In genomic region chr5:179504191-179504590, GRCh38 we compare ENCODE assay signal across 21 cellular contexts.
"Had no signal": no experiment of that assay in that cellular context is flagged by ENCODE, and none has a peak within 500 bp of the region (broad histone marks: within the 10 kb centered on the region; RNA-seq: fewer than 3 reads in every experiment).

No MANE protein-coding gene starts in this region.

- DNase-seq: effector memory CD4-positive, alpha-beta T cell; foreskin keratinocyte; immature natural killer cell; kidney; left cardiac atrium; left ventricle myocardium superior; mesenchymal stem cell; naive B cell; ovary; stimulated activated CD4-positive, alpha-beta T cell treated with anti-CD3 and anti-CD28 coated beads, Interleukin-2, amount 100 ng/mL, for 24 hours; stimulated activated CD4-positive, alpha-beta T cell treated with anti-CD3 and anti-CD28 coated beads, Interleukin-4, amount 100 ng/mL, for 4 hours; stimulated activated naive B cell treated with anti-CD40 and anti-IgM and Interleukin-4, amounts not matched to agents 10 μg/mL and 1 μg/mL and 100 μg/mL, for 72 hours; stimulated activated naive CD8-positive, alpha-beta T cell treated with anti-CD3 and anti-CD28 coated beads, Interleukin-15, amount 100 ng/mL, for 72 hours had no signal

- H3K27ac Mint-ChIP-seq: immature natural killer cell; naive B cell; stimulated activated naive B cell treated with anti-CD40 and anti-IgM and Interleukin-4, amounts not matched to agents 10 μg/mL and 1 μg/mL and 100 μg/mL, for 72 hours; stimulated activated naive CD8-positive, alpha-beta T cell treated with anti-CD3 and anti-CD28 coated beads, Interleukin-15, amount 100 ng/mL, for 72 hours had no signal

- H3K4me1 Mint-ChIP-seq: immature natural killer cell, nephron had no signal

- H3K9me3 Mint-ChIP-seq: immature natural killer cell; nephron; stimulated activated naive CD8-positive, alpha-beta T cell treated with anti-CD3 and anti-CD28 coated beads, Interleukin-15, amount 100 ng/mL, for 72 hours had no signal

- H3K27me3 Mint-ChIP-seq: naive B cell; stimulated activated naive B cell treated with anti-CD40 and anti-IgM and Interleukin-4, amounts not matched to agents 10 μg/mL and 1 μg/mL and 100 μg/mL, for 72 hours; stimulated activated naive CD8-positive, alpha-beta T cell treated with anti-CD3 and anti-CD28 coated beads, Interleukin-15, amount 100 ng/mL, for 72 hours had no signal

- H3K36me3 ChIP-seq: esophagus muscularis mucosa, neutrophil, ovary, prostate gland, tibial nerve had no signal

- H3K36me3 Mint-ChIP-seq: immature natural killer cell, naive B cell had no signal

- ATAC-seq: foreskin keratinocyte; left cardiac atrium; left ventricle myocardium superior; sciatic nerve; stimulated activated naive B cell treated with anti-CD40 and anti-IgM and Interleukin-4, amounts not matched to agents 10 μg/mL and 1 μg/mL and 100 μg/mL, for 72 hours; stimulated activated naive CD8-positive, alpha-beta T cell treated with anti-CD3 and anti-CD28 coated beads, Interleukin-15, amount 100 ng/mL, for 72 hours had no signal

- H3K27me3 ChIP-seq: foreskin keratinocyte, neutrophil, ovary, testis, tibial nerve had no signal

- H3K4me3 Mint-ChIP-seq: immature natural killer cell; naive B cell; nephron; stimulated activated naive B cell treated with anti-CD40 and anti-IgM and Interleukin-4, amounts not matched to agents 10 μg/mL and 1 μg/mL and 100 μg/mL, for 72 hours; stimulated activated naive CD8-positive, alpha-beta T cell treated with anti-CD3 and anti-CD28 coated beads, Interleukin-15, amount 100 ng/mL, for 72 hours had no signal

- H3K4me1 ChIP-seq: esophagus muscularis mucosa, foreskin keratinocyte, prostate gland, testis, tibial nerve had no signal

- H3K4me3 ChIP-seq: esophagus muscularis mucosa, lung, ovary, prostate gland, testis, tibial nerve had no signal

- H3K9me3 ChIP-seq: esophagus muscularis mucosa, neutrophil, ovary, prostate gland, testis, tibial nerve had no signal

- H3K27ac ChIP-seq: esophagus muscularis mucosa, foreskin keratinocyte, neutrophil, ovary, prostate gland, testis, tibial nerve had no signal
